In genomic region chr1:94817697-94818096, GRCh38 we compare ENCODE assay signal across 25 cellular contexts. TPM values are rescaled to one million over a fixed set of nuclear protein-coding genes. Genes with fewer than 3 reads are reported as not detected.
"Had no signal": no experiment of that assay in that cellular context is flagged by ENCODE, and none has a peak within 500 bp of the region (broad histone marks: within the 10 kb centered on the region; RNA-seq: fewer than 3 reads in every experiment).

No MANE protein-coding gene starts in this region.

- ATAC-seq: activated T-cell treated with anti-CD3 and anti-CD28 coated beads, Interleukin-2, amount 50 U/mL, for 72 hours; esophagus mucosa; heart left ventricle; left lobe of liver; natural killer cell treated with Interleukin-12 subunit alpha and Interleukin-12 subunit beta and Interleukin-15 and Interleukin-18, amount 100 ng/mL, for 72 hours; sciatic nerve; stimulated activated memory B cell treated with anti-CD40 and anti-IgM and Interleukin-4, amounts not matched to agents 10 μg/mL and 1 μg/mL and 100 μg/mL, for 72 hours; stimulated activated naive CD8-positive, alpha-beta T cell treated with anti-CD3 and anti-CD28 coated beads, Interleukin-15, amount 100 ng/mL, for 72 hours; upper lobe of right lung had no signal

- H3K36me3 ChIP-seq: cardiac muscle cell, heart left ventricle, upper lobe of right lung had no signal

- H3K4me3 ChIP-seq: cardiac muscle cell, heart left ventricle, lung, skin epidermis, upper lobe of right lung had no signal

- DNase-seq: activated CD4-positive, alpha-beta T cell treated with anti-CD3 and anti-CD28 coated beads for 4 hours; activated CD4-positive, alpha-beta T cell treated with anti-CD3 and anti-CD28 coated beads, Interleukin-2, amount 50 U/mL, for 4 hours; activated naive CD4-positive, alpha-beta T cell treated with Interleukin-2 at 50 U/mL for 16 hours; activated T-cell treated with anti-CD3 and anti-CD28 coated beads for 4 hours; activated T-cell treated with anti-CD3 and anti-CD28 coated beads, Interleukin-2, amount 50 U/mL, for 72 hours; aorta; cerebellar nuclear complex; cortex of kidney; foreskin fibroblast; heart left ventricle; mesendoderm; stimulated activated CD4-positive, alpha-beta T cell treated with anti-CD3 and anti-CD28 coated beads, Interleukin-1b, Interleukin-23, amount 100 ng/mL, for 48 hours; stimulated activated CD4-positive, alpha-beta T cell treated with anti-CD3 and anti-CD28 coated beads, Interleukin-4, amount 100 ng/mL, for 4 hours; stimulated activated CD8-positive, alpha-beta memory T cell treated with anti-CD3 and anti-CD28 coated beads, Interleukin-4, amount 100 ng/mL, for 48 hours; stimulated activated naive CD8-positive, alpha-beta T cell treated with anti-CD3 and anti-CD28 coated beads, Interleukin-15, amount 100 ng/mL, for 72 hours; substantia nigra; upper lobe of right lung had no signal

- H3K9me3 ChIP-seq: upper lobe of right lung had no signal

- H3K27ac ChIP-seq: cardiac muscle cell, heart left ventricle, skin epidermis, upper lobe of right lung had no signal

RNA-seq across cellular contexts. Expression of gene SLC44A3, which starts 2.5 kb away (rescaled TPM):
- total RNA-seq: activated T-cell treated with anti-CD3 and anti-CD28 coated beads, Interleukin-2, amount 50 U/mL, for 72 hours; natural killer cell treated with Interleukin-12 subunit alpha and Interleukin-12 subunit beta and Interleukin-15 and Interleukin-18, amount 100 ng/mL, for 72 hours had no signal
